In genomic region chr15:29283371-29283770, GRCh38 we compare ENCODE assay signal across 18 cellular contexts. TPM values are rescaled to one million over a fixed set of nuclear protein-coding genes. Genes with fewer than 3 reads are reported as not detected.
DNase-seq lines count a peak whose midpoint lies in the region; ATAC-seq and TF ChIP-seq lines count a peak whose summit lies in the region.
"Had no signal": no experiment of that assay in that cellular context is flagged by ENCODE, and none has a peak within 500 bp of the region (broad histone marks: within the 10 kb centered on the region; RNA-seq: fewer than 3 reads in every experiment).

No MANE protein-coding gene starts in this region.

- no peak overlapping the region for H3K4me3 Mint-ChIP-seq in neural crest cell
- H3K4me3 Mint-ChIP-seq: B cell; CD4-positive, alpha-beta T cell; CD8-positive, alpha-beta T cell had no signal

- no peak for TF ChIP-seq EP300 in esophagus muscularis mucosa (IDR thresholded peaks at IDR 0.05)

- no peaks in the 10 kb centered on the region for H3K9me3 Mint-ChIP-seq in neural crest cell
- H3K9me3 Mint-ChIP-seq: CD4-positive, alpha-beta T cell; CD8-positive, alpha-beta T cell had no signal

- intact Hi-C loops in esophagus muscularis mucosa (cut with DNase I), result no loop called here
- intact Hi-C loops in uterus (cut with DNase I; ENCODE audit: low total_unique reads), result no loop called here

- H3K4me1 ChIP-seq in SJCRH30, result peaks cover 19% of the 10 kb centered on the region
- H3K4me1 ChIP-seq in esophagus muscularis mucosa, result no peaks in the 10 kb centered on the region
- H3K4me1 ChIP-seq in uterus, result no peaks in the 10 kb centered on the region
- H3K4me1 ChIP-seq: A549; BLaER1 treated with 17β-estradiol and CSF1 and Interleukin-3, amounts not matched to agents 10 nM and 100 nM; Caco-2 had no signal

- H3K27ac ChIP-seq in SJCRH30, result peak overlapping the region; percentile 60
- H3K27ac ChIP-seq in esophagus muscularis mucosa (replicated peaks in 1 of 4), result no peak overlapping the region
- no peak overlapping the region for H3K27ac ChIP-seq in uterus
- H3K27ac ChIP-seq: A549; BLaER1 treated with 17β-estradiol and CSF1 and Interleukin-3, amounts not matched to agents 10 nM and 100 nM; C4-2B had no signal

- DNase-seq in SJCRH30, result peak; percentile 64 to 75
- peak; percentile 66 for DNase-seq in esophagus muscularis mucosa (ENCODE audit: extremely low spot score)
- no peak for DNase-seq in neural crest cell (ENCODE audit: low read depth, low spot score)
- DNase-seq in uterus, result no peak
- no peak for DNase-seq in NCI-H524 treated with DMSO at 0.1 percent for 48 hours (lab: John Stamatoyannopoulos, UW)
- DNase-seq: 8988T; AML-193; Caco-2; Calu3; CD4-positive, alpha-beta T cell; CD8-positive, alpha-beta T cell; DMS79 treated with DMSO at 0.1 percent for 48 hours; GF-D8 had no signal

- peaks cover 5% of the 10 kb centered on the region for H3K4me1 Mint-ChIP-seq in neural crest cell
- H3K4me1 Mint-ChIP-seq: B cell had no signal

- WGBS in esophagus muscularis mucosa, result 45% methylated on average over 1 of the region's 1 CpG

- no peak overlapping the region for H3K4me3 ChIP-seq in SJCRH30
- H3K4me3 ChIP-seq in esophagus muscularis mucosa, result no peak overlapping the region
- no peak overlapping the region for H3K4me3 ChIP-seq in uterus
- H3K4me3 ChIP-seq: A549; BLaER1 treated with 17β-estradiol and CSF1 and Interleukin-3, amounts not matched to agents 10 nM and 100 nM had no signal

- no peaks in the 10 kb centered on the region for H3K27me3 ChIP-seq in SJCRH30
- peaks cover 0 to 11% (median 0%) of the 10 kb centered on the region in 4 donors for H3K27me3 ChIP-seq in esophagus muscularis mucosa
- no peaks in the 10 kb centered on the region for H3K27me3 ChIP-seq in uterus
- H3K27me3 ChIP-seq: BLaER1 treated with 17β-estradiol and CSF1 and Interleukin-3, amounts not matched to agents 10 nM and 100 nM had no signal

- no peaks in the 10 kb centered on the region for H3K36me3 ChIP-seq in SJCRH30
- no peaks in the 10 kb centered on the region for H3K36me3 ChIP-seq in esophagus muscularis mucosa
- H3K36me3 ChIP-seq in uterus, result no peaks in the 10 kb centered on the region
- H3K36me3 ChIP-seq: BLaER1 treated with 17β-estradiol and CSF1 and Interleukin-3, amounts not matched to agents 10 nM and 100 nM had no signal

- peak overlapping the region; percentile 32 for H3K27ac Mint-ChIP-seq in neural crest cell (ENCODE audit: unreplicated experiment)
- H3K27ac Mint-ChIP-seq: B cell; CD4-positive, alpha-beta T cell; CD8-positive, alpha-beta T cell had no signal

- TF ChIP-seq POLR2A in esophagus muscularis mucosa (IDR thresholded peaks at IDR 0.05; ENCODE audit: low read depth) (no peak), uterus (IDR thresholded peaks at IDR 0.05) (no peak)

- H3K9me3 ChIP-seq in SJCRH30 (replicated peaks) (no peaks in the 10 kb centered on the region), esophagus muscularis mucosa (no peaks in the 10 kb centered on the region), uterus (no peaks in the 10 kb centered on the region)
- H3K9me3 ChIP-seq: Caco-2 had no signal

- H3K27me3 Mint-ChIP-seq in neural crest cell (ENCODE audit: low read depth), result peaks cover 3% of the 10 kb centered on the region

- ATAC-seq in GM19455 (IDR thresholded peaks at IDR 0.05; ENCODE audit: unreplicated experiment), result no peak
- ATAC-seq: A549; CD8-positive, alpha-beta T cell had no signal

- TF ChIP-seq CTCF in esophagus muscularis mucosa (IDR thresholded peaks at IDR 0.05) (no peak), neural crest cell (conservative IDR thresholded peaks at IDR 0.05) (no peak), uterus (IDR thresholded peaks at IDR 0.05) (no peak)

- H3K36me3 Mint-ChIP-seq in neural crest cell (ENCODE audit: low read depth), result no peaks in the 10 kb centered on the region
- H3K36me3 Mint-ChIP-seq: CD8-positive, alpha-beta T cell had no signal

RNA-seq across cellular contexts. Expression of gene NSMCE3, which starts 13.7 kb away (rescaled TPM):
- total RNA-seq in SJCRH30 (2014; rRNA removed; shearing (Covaris generic)), result 11.3 and 12.6 TPM in 2 replicates
- 10 to 100 TPM in 3 of 4 donors, 1 to 10 TPM in 1; 8.3 to 18.4 (median 15.7) TPM for total RNA-seq in esophagus muscularis mucosa
- 11.9 and 12.5 TPM in 2 replicates for total RNA-seq in neural crest cell
- total RNA-seq in uterus, result 10 to 100 TPM in 1 of 4 donors, 1 to 10 TPM in 3; 4.4 to 16.7 (median 9.5) TPM

Comparison
In these comparisons a context has a peak if more than half of its experiments do, and no peak if none do; other contexts are left out.
1. DNase-seq: peak in SJCRH30 (2 of 2) and esophagus muscularis mucosa (single experiment); none in neural crest cell (single experiment), uterus (0 of 2) and NCI-H524 treated with DMSO at 0.1 percent for 48 hours (single experiment).